12 cellular contexts compared by ENCODE assay signal in the genomic region with DNA sequence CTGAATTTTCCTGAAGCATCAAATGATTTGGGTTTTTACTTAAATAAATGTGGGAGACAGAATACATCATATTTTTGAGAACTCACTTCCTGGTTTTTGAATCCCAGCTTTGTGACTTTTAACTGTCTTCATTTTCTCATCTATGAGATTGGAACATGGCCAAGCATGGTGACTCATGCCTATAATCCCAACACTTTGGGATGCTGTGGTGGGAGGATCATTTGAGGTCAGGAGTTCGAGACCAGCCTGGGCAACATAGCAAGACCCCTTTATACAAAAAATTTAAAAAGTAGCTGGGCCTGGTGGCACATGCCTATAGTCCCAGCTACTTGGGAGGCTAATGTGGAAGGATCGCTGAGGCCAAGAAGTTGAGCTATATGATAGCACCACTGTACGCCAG.
DNase-seq lines count a peak whose midpoint lies in the region; ATAC-seq and TF ChIP-seq lines count a peak whose summit lies in the region.
"Had no signal": no experiment of that assay in that cellular context is flagged by ENCODE, and none has a peak within 500 bp of the region (broad histone marks: within the 10 kb centered on the region; RNA-seq: fewer than 3 reads in every experiment).

No MANE protein-coding gene starts in this region.

- no peaks in the 10 kb centered on the region for H3K9me3 ChIP-seq in psoas muscle
- H3K9me3 ChIP-seq: neutrophil had no signal

- H3K27ac ChIP-seq in psoas muscle, result peak overlapping the region; percentile 81
- H3K27ac ChIP-seq: neutrophil had no signal

- H3K36me3 ChIP-seq in psoas muscle (ENCODE audit: insufficient read depth in 1 of 2, low read depth in 1 of 2), result peaks cover 0 to 9% of the 10 kb centered on the region in 2 donors

- DNase-seq in DMS153 (lab: John Stamatoyannopoulos, UW), result peak; percentile 5
- no peak for DNase-seq in DMS153 treated with DMSO at 0.1 percent for 48 hours (lab: John Stamatoyannopoulos, UW; ENCODE audit: unreplicated experiment)
- peak; percentile 34 for DNase-seq in NCI-H226
- peak; percentile 51 for DNase-seq in dermis blood vessel endothelial cell
- no peak for DNase-seq in psoas muscle
- no peak for DNase-seq in inferior parietal cortex (ENCODE audit: extremely low spot score)
- no peak for DNase-seq in stimulated activated CD4-positive, alpha-beta T cell treated with anti-CD3 and anti-CD28 coated beads, Interleukin-15, amount 100 ng/mL, for 24 hours
- no peak for DNase-seq in anterior cingulate cortex (lab: John Stamatoyannopoulos, UW)
- DNase-seq: 8988T, NCI-H146, small intestine had no signal

- peaks cover 97% of the 10 kb centered on the region for H3K4me1 ChIP-seq in psoas muscle

- no peaks in the 10 kb centered on the region for H3K27me3 ChIP-seq in psoas muscle (ENCODE audit: insufficient read depth in 3 of 3, low read length in 2 of 3)
- H3K27me3 ChIP-seq: neutrophil had no signal

- ATAC-seq in psoas muscle, result no peak

- WGBS in psoas muscle, 3 donors, result 72 to 84% (median 80%) methylated on average over 3 of the region's 3 CpGs

- no peak for TF ChIP-seq CTCF in psoas muscle (IDR thresholded peaks at IDR 0.05)

- no peak overlapping the region for H3K4me3 ChIP-seq in psoas muscle

- intact Hi-C loops in psoas muscle (cut with DNase I), result no loop called here

Comparison
In these comparisons a context has a peak if more than half of its experiments do, and no peak if none do; other contexts are left out.
1. DNase-seq: peak in DMS153 (single experiment), NCI-H226 (single experiment) and dermis blood vessel endothelial cell (single experiment); none in DMS153 treated with DMSO at 0.1 percent for 48 hours (single experiment), psoas muscle (0 of 2), inferior parietal cortex (single experiment), stimulated activated CD4-positive, alpha-beta T cell treated with anti-CD3 and anti-CD28 coated beads, Interleukin-15, amount 100 ng/mL, for 24 hours (single experiment) and anterior cingulate cortex (0 of 58).